8 cellular contexts compared by ENCODE assay signal in the genomic region with DNA sequence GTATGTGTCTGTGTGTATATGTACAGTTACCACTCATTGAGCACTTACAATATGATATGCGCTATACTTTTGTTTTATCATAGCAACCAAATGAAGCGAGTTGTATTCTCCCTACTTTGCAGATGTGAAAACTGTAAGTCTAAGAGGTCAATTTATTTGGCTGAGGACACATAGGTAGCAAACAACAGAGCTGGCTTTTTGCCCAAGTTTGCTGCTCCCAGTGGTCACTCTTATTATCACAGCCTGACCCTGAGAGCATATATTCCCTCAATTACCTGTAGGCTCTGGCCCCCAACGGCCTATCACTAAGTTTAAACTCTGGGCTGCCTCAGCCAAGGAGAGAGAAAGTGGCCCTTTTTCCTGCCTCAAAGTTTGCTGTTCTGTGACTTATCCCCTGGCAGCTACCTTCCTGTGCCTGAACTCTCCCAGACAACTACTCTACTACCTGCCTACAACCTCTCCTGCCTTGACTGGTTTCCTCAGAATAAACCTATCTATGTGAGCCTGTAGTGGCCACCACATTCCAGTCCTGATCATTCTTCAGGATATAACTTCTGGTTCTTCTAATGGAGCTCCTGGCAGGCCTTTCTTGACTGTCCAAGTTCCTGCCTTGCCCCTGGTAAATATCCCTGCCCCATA.
DNase-seq lines count a peak whose midpoint lies in the region; ATAC-seq and TF ChIP-seq lines count a peak whose summit lies in the region.

No MANE protein-coding gene starts in this region.

- no peaks in the 10 kb centered on the region for H3K9me3 ChIP-seq in thoracic aorta

- H3K27me3 ChIP-seq in thoracic aorta (replicated peaks; ENCODE audit: insufficient read depth) = no peaks in the 10 kb centered on the region

- H3K36me3 ChIP-seq in thoracic aorta = no peaks in the 10 kb centered on the region

- TF ChIP-seq CTCF in fibroblast of mammary gland (conservative IDR thresholded peaks at IDR 0.05; ENCODE audit: control insufficient read depth, insufficient read depth, low read depth, low read length) (peak; percentile 55), thoracic aorta (IDR thresholded peaks at IDR 0.05) (peak; percentile 27)

- H3K4me3 ChIP-seq in fibroblast of mammary gland (ENCODE audit: control insufficient read depth, low read depth, low read length) (no peak overlapping the region), thoracic aorta (no peak overlapping the region)

- DNase-seq in Caki2 (ENCODE audit: low read depth) (peak; percentile 10), NCI-H748 treated with DMSO at 0.1 percent for 48 hours (lab: John Stamatoyannopoulos, UW) (peak; percentile 18), fibroblast of mammary gland (ENCODE audit: low read depth) (peak; percentile 46), thoracic aorta (ENCODE audit: low spot score) (no peak), NCI-H510A treated with DMSO at 0.1 percent for 48 hours (lab: John Stamatoyannopoulos, UW) (no peak), NCI-H446 (lab: John Stamatoyannopoulos, UW) (no peak)

- in situ Hi-C loops in Caki2 (cut with HindIII; ENCODE audit: low pct_unique_long_range_greater_than_20kb, low sequenced_read_pairs) = no loop called here

- ATAC-seq in GM19023 (IDR thresholded peaks at IDR 0.05; ENCODE audit: unreplicated experiment) (peak; percentile 90), HG02981 (IDR thresholded peaks at IDR 0.05; ENCODE audit: unreplicated experiment) (peak; percentile 92), thoracic aorta (ENCODE audit: insufficient number of reproducible peaks, low FRiP score, low read depth) (no peak)

- no peak overlapping the region for H3K27ac ChIP-seq in thoracic aorta

- no peaks in the 10 kb centered on the region for H3K4me1 ChIP-seq in thoracic aorta (ENCODE audit: control insufficient read depth in 1 of 2, low read depth in 2 of 2)

Comparison
In these comparisons a context has a peak if more than half of its experiments do, and no peak if none do; other contexts are left out.
1. DNase-seq: peak in Caki2 (single experiment), NCI-H748 treated with DMSO at 0.1 percent for 48 hours (single experiment) and fibroblast of mammary gland (single experiment); none in thoracic aorta (single experiment), NCI-H510A treated with DMSO at 0.1 percent for 48 hours (single experiment) and NCI-H446 (0 of 2).